Comparison of ENCODE assay signal across 1 cellular context in the genomic region with DNA sequence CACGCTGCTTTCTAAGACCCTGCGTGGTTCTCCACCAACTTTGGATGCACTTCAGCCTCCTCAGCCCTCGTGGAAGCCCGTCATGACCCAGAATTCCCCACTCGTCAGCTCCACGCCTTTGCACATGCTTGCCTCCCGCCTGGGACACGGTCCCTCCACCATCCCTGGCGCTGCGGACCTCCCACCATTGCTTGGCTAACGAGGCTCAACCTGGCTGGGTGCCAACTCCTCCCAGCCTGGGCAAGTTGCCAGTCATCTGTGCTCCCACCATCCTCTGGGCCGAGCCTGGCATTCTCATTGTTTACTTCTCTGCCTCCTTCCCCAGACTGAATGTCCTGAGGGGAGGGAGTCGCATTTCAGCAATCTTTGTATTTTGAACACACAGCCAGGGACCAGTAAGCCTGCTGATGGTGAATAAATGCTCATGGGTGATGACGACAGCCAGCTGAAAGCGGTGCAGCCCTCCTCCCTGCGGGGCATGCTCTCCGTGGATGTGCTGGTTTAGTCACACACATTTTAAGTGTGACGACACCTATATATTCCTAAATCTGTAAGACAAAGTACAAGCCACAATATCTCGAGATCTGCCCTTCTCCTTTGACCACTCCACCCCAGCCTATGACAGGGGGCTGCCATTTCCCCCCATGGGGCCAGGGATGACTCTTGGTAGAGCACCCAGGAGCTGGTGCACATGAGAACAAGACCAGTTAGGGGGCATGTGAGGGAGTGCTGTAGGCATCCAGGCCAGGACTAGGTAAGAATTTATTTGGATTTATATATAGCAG.
TF ChIP-seq lines count a peak whose summit lies in the region.

No MANE protein-coding gene starts in this region.

TF ChIP-seq in Ishikawa, 13 proteins besides CTCF, POLR2A, EP300 and RAD21 (continued from another document):
- TF ChIP-seq ZBTB7A (IDR thresholded peaks at IDR 0.05; ENCODE audit: low read depth) (0 out of 2 replicates have a peak, but pooled peaks have one; percentile 44), CREB1 (IDR thresholded peaks at IDR 0.05; ENCODE audit: low read depth) (no peak), FOXM1 (IDR thresholded peaks at IDR 0.05; ENCODE audit: borderline replicate concordance, low read depth) (no peak), NFIC (IDR thresholded peaks at IDR 0.05) (peak; percentile 100), CEBPB (IDR thresholded peaks at IDR 0.05) (0 out of 2 replicates have a peak, but pooled peaks have one; percentile 20), TCF12 (IDR thresholded peaks at IDR 0.05; ENCODE audit: low read depth) (peak; percentile 91), EGR1 (IDR thresholded peaks at IDR 0.05) (no peak)
- TF ChIP-seq, protein P1, sequence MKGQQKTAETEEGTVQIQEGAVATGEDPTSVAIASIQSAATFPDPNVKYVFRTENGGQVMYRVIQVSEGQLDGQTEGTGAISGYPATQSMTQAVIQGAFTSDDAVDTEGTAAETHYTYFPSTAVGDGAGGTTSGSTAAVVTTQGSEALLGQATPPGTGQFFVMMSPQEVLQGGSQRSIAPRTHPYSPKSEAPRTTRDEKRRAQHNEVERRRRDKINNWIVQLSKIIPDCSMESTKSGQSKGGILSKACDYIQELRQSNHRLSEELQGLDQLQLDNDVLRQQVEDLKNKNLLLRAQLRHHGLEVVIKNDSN (IDR thresholded peaks at IDR 0.05), result peak; percentile 58
- TF ChIP-seq, protein P2, sequence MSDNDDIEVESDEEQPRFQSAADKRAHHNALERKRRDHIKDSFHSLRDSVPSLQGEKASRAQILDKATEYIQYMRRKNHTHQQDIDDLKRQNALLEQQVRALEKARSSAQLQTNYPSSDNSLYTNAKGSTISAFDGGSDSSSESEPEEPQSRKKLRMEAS (IDR thresholded peaks at IDR 0.05), result peak; percentile 100
